Comparison of ENCODE assay signal across 33 cellular contexts in the genomic region with DNA sequence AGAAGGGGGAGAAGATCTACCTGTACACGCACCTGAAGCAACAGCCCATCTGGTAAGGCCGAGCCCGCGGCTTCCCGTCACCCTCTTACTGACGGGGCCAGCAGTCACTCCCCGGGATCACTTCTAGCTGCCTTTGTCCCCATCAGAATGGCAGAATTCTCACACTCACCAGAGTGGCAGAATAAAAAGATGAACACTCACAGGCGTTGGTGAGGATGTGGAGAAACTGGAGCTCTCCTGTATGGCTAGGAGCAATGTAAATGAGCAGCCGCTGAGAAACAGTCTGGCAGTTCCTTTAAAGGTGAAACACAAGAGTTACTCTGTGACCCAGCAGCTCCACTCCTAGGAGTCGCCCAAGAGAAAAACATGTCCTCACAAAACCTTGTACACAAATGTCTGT. TPM values are rescaled to one million over a fixed set of nuclear protein-coding genes. Genes with fewer than 3 reads are reported as not detected.
"Had no signal": no experiment of that assay in that cellular context is flagged by ENCODE, and none has a peak within 500 bp of the region (broad histone marks: within the 10 kb centered on the region; RNA-seq: fewer than 3 reads in every experiment).

No MANE protein-coding gene starts in this region.

- H3K27me3 ChIP-seq: colonic mucosa, esophagus squamous epithelium, gastrocnemius medialis, heart right ventricle had no signal

- ATAC-seq: effector memory CD8-positive, alpha-beta T cell; esophagus mucosa; gastrocnemius medialis; heart right ventricle; left cardiac atrium; left lung; left ventricle myocardium superior; lower lobe of right lung; mucosa of descending colon had no signal

- H3K4me1 ChIP-seq: colonic mucosa had no signal

- DNase-seq: colonic mucosa; cortex of kidney; effector CD8-positive, alpha-beta T cell; effector memory CD8-positive, alpha-beta T cell; endodermal cell; erythroblast; esophagus squamous epithelium; foreskin fibroblast; foreskin melanocyte; gastrocnemius medialis; glutamatergic neuron; head of caudate nucleus; heart right ventricle; hippocampal formation; left cardiac atrium; left ventricle myocardium superior; lower lobe of right lung; mesenchymal stem cell; mucosa of descending colon; naive B cell had no signal

- FAIRE-seq: endometrium, islet of Langerhans, keratinocyte had no signal

- H3K36me3 ChIP-seq: colonic mucosa had no signal

- H3K27ac ChIP-seq: colonic mucosa, epithelial cell of prostate, esophagus squamous epithelium, gastrocnemius medialis, heart right ventricle, left lung, lower lobe of right lung had no signal

- H3K4me3 ChIP-seq: colonic mucosa, esophagus squamous epithelium, gastrocnemius medialis, heart right ventricle, left lung, lower lobe of right lung, mucosa of descending colon had no signal

- H3K9me3 ChIP-seq: colonic mucosa, esophagus squamous epithelium, gastrocnemius medialis, heart right ventricle, left lung, lower lobe of right lung, mucosa of descending colon had no signal

RNA-seq across cellular contexts. Expression of gene CIBAR2, which starts 33.3 kb away (rescaled TPM):
- total RNA-seq: dermis microvascular lymphatic vessel endothelial cell, endodermal cell, esophagus mucosa, esophagus squamous epithelium, gastrocnemius medialis, heart right ventricle, kidney epithelial cell, left cardiac atrium, left ventricle myocardium superior, lower leg skin, lung microvascular endothelial cell, mesenteric fat pad, mesothelial cell of epicardium, mucosa of descending colon, myocyte had no signal
- polyA plus RNA-seq: heart right ventricle, keratinocyte had no signal
